ENCODE assay signal across 8 cellular contexts in genomic region chrX:108165349-108166111, GRCh38.
A peak's percentile ranks its signal among the peaks of the same experiment; 100 is the strongest.
DNase-seq lines count a peak whose midpoint lies in the region; ATAC-seq, FAIRE-seq and TF ChIP-seq lines count a peak whose summit lies in the region.

No MANE protein-coding gene starts in this region.

- H3K4me3 ChIP-seq in kidney epithelial cell (ENCODE audit: low read depth, low read length) (no peak overlapping the region), tibial artery (no peak overlapping the region)

- ATAC-seq in GM18907 (IDR thresholded peaks at IDR 0.05; ENCODE audit: unreplicated experiment): no peak

- TF ChIP-seq CTCF in kidney epithelial cell (IDR thresholded peaks at IDR 0.05; ENCODE audit: insufficient read depth, low read length, poor library complexity, severe bottlenecking) (peak; percentile 52), tibial artery (IDR thresholded peaks at IDR 0.05) (no peak)

- no peak for FAIRE-seq in HTR-8/SVneo (lab: Jason Lieb, UNC)

- DNase-seq in D341Med (ENCODE audit: low spot score): peak; percentile 48
- peak; percentile 22 for DNase-seq in HTR-8/SVneo (ENCODE audit: insufficient read length, low spot score)
- peak; percentile 37 for DNase-seq in SW480 (ENCODE audit: low spot score)
- no peak for DNase-seq in kidney epithelial cell (ENCODE audit: low read depth)
- DNase-seq in tibial artery: no peak
- DNase-seq in globus pallidus (ENCODE audit: low spot score): no peak
- DNase-seq in activated CD4-positive, alpha-beta T cell treated with anti-CD3 and anti-CD28 coated beads, Interleukin-2, amount 50 U/mL, for 48 hours: no peak

- no peaks in the 10 kb centered on the region for H3K36me3 ChIP-seq in kidney epithelial cell (ENCODE audit: control insufficient read depth, insufficient read depth, low read length)
- no peaks in the 10 kb centered on the region for H3K36me3 ChIP-seq in tibial artery

- no peaks in the 10 kb centered on the region for H3K9me3 ChIP-seq in tibial artery

- H3K4me1 ChIP-seq in tibial artery: peaks cover 0 to 3% (median 0%) of the 10 kb centered on the region in 4 donors

- intact Hi-C loops in tibial artery (cut with DNase I; ENCODE audit: low total_unique reads): no loop called here

- peaks cover 2% of the 10 kb centered on the region for H3K27me3 ChIP-seq in kidney epithelial cell (ENCODE audit: control insufficient read depth, insufficient read depth, low read length)
- H3K27me3 ChIP-seq in tibial artery: no peaks in the 10 kb centered on the region

- H3K27ac ChIP-seq in tibial artery: no peak overlapping the region

Comparison
In these comparisons a context has a peak if more than half of its experiments do, and no peak if none do; other contexts are left out.
1. DNase-seq: peak in D341Med (single experiment), HTR-8/SVneo (single experiment) and SW480 (single experiment); none in kidney epithelial cell (single experiment), tibial artery (0 of 2), globus pallidus (single experiment) and activated CD4-positive, alpha-beta T cell treated with anti-CD3 and anti-CD28 coated beads, Interleukin-2, amount 50 U/mL, for 48 hours (0 of 2).